15 cellular contexts compared by ENCODE assay signal in genomic region chr22:49334976-49335375, GRCh38.
"Had no signal": no experiment of that assay in that cellular context is flagged by ENCODE, and none has a peak within 500 bp of the region (broad histone marks: within the 10 kb centered on the region; RNA-seq: fewer than 3 reads in every experiment).

No MANE protein-coding gene starts in this region.

- H3K27me3 ChIP-seq: testis, uterus had no signal

- H3K27ac ChIP-seq: epithelial cell of prostate, gastroesophageal sphincter, testis, uterus, VCaP had no signal

- ATAC-seq: activated T-cell treated with anti-CD3 and anti-CD28 coated beads, Interleukin-2, amount 50 U/mL, for 72 hours; gastroesophageal sphincter; T-cell had no signal

- DNase-seq: activated CD4-positive, alpha-beta memory T cell treated with anti-CD3 and anti-CD28 coated beads for 36 hours; activated T-cell treated with anti-CD3 and anti-CD28 coated beads, Interleukin-2, amount 50 U/mL, for 72 hours; caudate nucleus; cortex of kidney; effector memory CD4-positive, alpha-beta T cell; kidney; midbrain; naive B cell; stimulated activated CD4-positive, alpha-beta T cell treated with anti-CD3 and anti-CD28 coated beads, Interleukin-4, amount 100 ng/mL, for 1 hour; T-cell; testis; uterus had no signal

- H3K4me3 ChIP-seq: gastroesophageal sphincter, testis, uterus had no signal

- H3K4me1 ChIP-seq: gastroesophageal sphincter, testis, uterus had no signal

- H3K36me3 ChIP-seq: gastroesophageal sphincter, uterus had no signal

- H3K9me3 ChIP-seq: testis, uterus had no signal
